Comparison of ENCODE assay signal across 15 cellular contexts in genomic region chr2:36489296-36489695, GRCh38.
DNase-seq lines count a peak whose midpoint lies in the region; ATAC-seq, FAIRE-seq and TF ChIP-seq lines count a peak whose summit lies in the region.
"Had no signal": no experiment of that assay in that cellular context is flagged by ENCODE, and none has a peak within 500 bp of the region (broad histone marks: within the 10 kb centered on the region; RNA-seq: fewer than 3 reads in every experiment).

No MANE protein-coding gene starts in this region.

- H3K9me3 ChIP-seq in Caco-2 (no peaks in the 10 kb centered on the region), fibroblast of lung (ENCODE audit: control insufficient read depth, insufficient read depth, low read depth, low read length) (no peaks in the 10 kb centered on the region), sigmoid colon (no peaks in the 10 kb centered on the region), pancreas (no peaks in the 10 kb centered on the region)

- H3K4me1 ChIP-seq in Caco-2 (peaks cover 100% of the 10 kb centered on the region), fibroblast of lung (ENCODE audit: control insufficient read depth, extremely low read depth, insufficient read depth, low read length) (peaks cover 56% of the 10 kb centered on the region), sigmoid colon (peaks cover 0 to 97% (median 83%) of the 10 kb centered on the region in 4 donors), pancreas (peaks cover under 1 to 20% (median 14%) of the 10 kb centered on the region in 3 donors)

- H3K27ac Mint-ChIP-seq in Caco-2 (ENCODE audit: unreplicated experiment): peak overlapping the region; percentile 91
- H3K27ac Mint-ChIP-seq: CD4-positive, alpha-beta memory T cell had no signal

- no peak for FAIRE-seq in pancreas (lab: Jason Lieb, UNC)
- FAIRE-seq: K562 had no signal

- intact Hi-C loops in Caco-2 (cut with micrococcal nuclease; ENCODE audit: unreplicated experiment): loop anchor here (1.0 kb wide), 1 partner anchor 212 kb away; no protein-coding TSS in a partner anchor
- intact Hi-C loops in sigmoid colon (cut with DNase I): no loop called here
- intact Hi-C loops in pancreas (cut with DNase I): no loop called here

- peak overlapping the region; percentile 33 for H3K4me2 ChIP-seq in fibroblast of lung (ENCODE audit: extremely low read depth, insufficient read depth, low read length)

- peaks cover 89% of the 10 kb centered on the region for H3K36me3 Mint-ChIP-seq in Caco-2 (ENCODE audit: insufficient read depth, unreplicated experiment)

- ATAC-seq in GM18858 (IDR thresholded peaks at IDR 0.05; ENCODE audit: unreplicated experiment) (no peak), pancreas (no peak), GM19467 (IDR thresholded peaks at IDR 0.05; ENCODE audit: unreplicated experiment) (no peak)
- ATAC-seq: K562 had no signal

- peaks cover 52% of the 10 kb centered on the region for H3K79me2 ChIP-seq in fibroblast of lung (ENCODE audit: control insufficient read depth, insufficient read depth, low read length)

- H3K27me3 Mint-ChIP-seq in Caco-2 (ENCODE audit: insufficient read depth, unreplicated experiment): no peaks in the 10 kb centered on the region
- H3K27me3 Mint-ChIP-seq: CD4-positive, alpha-beta memory T cell; central memory CD8-positive, alpha-beta T cell had no signal

- peak; percentile 70 to 78 for DNase-seq in Caco-2
- DNase-seq in RPMI7951 (ENCODE audit: low read depth): peak; percentile 79
- DNase-seq in fibroblast of lung (ENCODE audit: low read depth in 2 of 2): peak; percentile 65 to 83
- no peak for DNase-seq in sigmoid colon
- no peak for DNase-seq in HuH-7.5 (ENCODE audit: low spot score)
- no peak for DNase-seq in pancreas
- DNase-seq: activated T-cell treated with anti-CD3 and anti-CD28 coated beads, Interleukin-2, amount 50 U/mL, for 48 hours; CD4-positive, alpha-beta memory T cell; NCI-H2171; RPMI8226 had no signal

- 78 to 85% methylated on average over 5 of the region's 5 CpGs for WGBS in sigmoid colon, 2 donors
- 71 to 78% methylated on average over 5 of the region's 5 CpGs for WGBS in pancreas, 2 donors

- H3K36me3 ChIP-seq in Caco-2 (ENCODE audit: control insufficient read depth, insufficient read depth, low read length) (peaks cover 1% of the 10 kb centered on the region; the same call in 1 of the 2 replicates), fibroblast of lung (ENCODE audit: control insufficient read depth, insufficient read depth, low read length) (peaks cover 11% of the 10 kb centered on the region), sigmoid colon (no peaks in the 10 kb centered on the region), pancreas (no peaks in the 10 kb centered on the region)

- H3K4me1 Mint-ChIP-seq in Caco-2 (ENCODE audit: low read depth, unreplicated experiment): peaks cover 66% of the 10 kb centered on the region
- H3K4me1 Mint-ChIP-seq: CD4-positive, alpha-beta memory T cell; central memory CD8-positive, alpha-beta T cell had no signal

- H3K9me3 Mint-ChIP-seq in Caco-2 (ENCODE audit: unreplicated experiment): no peaks in the 10 kb centered on the region
- H3K9me3 Mint-ChIP-seq: CD4-positive, alpha-beta memory T cell; central memory CD8-positive, alpha-beta T cell had no signal

- TF ChIP-seq EP300 in sigmoid colon (IDR thresholded peaks at IDR 0.05): no peak

- H3K4me3 ChIP-seq in Caco-2 (ENCODE audit: low read depth, low read length): no peak overlapping the region
- H3K4me3 ChIP-seq in fibroblast of lung (replicated peaks in 1 of 4; ENCODE audit: control extremely low read depth in 1 of 4, insufficient read depth in 1 of 4, low read depth in 3 of 4, low read length in 4 of 4): no peak overlapping the region
- H3K4me3 ChIP-seq in sigmoid colon: no peak overlapping the region
- H3K4me3 ChIP-seq in pancreas: no peak overlapping the region
- H3K4me3 ChIP-seq: K562, skin epidermis had no signal

- no peak for TF ChIP-seq POLR2A in sigmoid colon (IDR thresholded peaks at IDR 0.05)

- H3K4me3 Mint-ChIP-seq in Caco-2 (ENCODE audit: unreplicated experiment): peak overlapping the region; percentile 36
- H3K4me3 Mint-ChIP-seq: CD4-positive, alpha-beta memory T cell; central memory CD8-positive, alpha-beta T cell had no signal

- no peak for TF ChIP-seq CTCF in Caco-2 (IDR thresholded peaks at IDR 0.05; ENCODE audit: insufficient read depth in 1 of 2, low read depth in 1 of 2, low read length in 1 of 2, severe bottlenecking in 1 of 2, unreplicated experiment in 1 of 2)
- no peak for TF ChIP-seq CTCF in fibroblast of lung (conservative IDR thresholded peaks at IDR 0.05 in 1 of 2, IDR thresholded peaks at IDR 0.05 in 1 of 2; ENCODE audit: low read depth in 1 of 2, low read length in 2 of 2)
- no peak for TF ChIP-seq CTCF in sigmoid colon (IDR thresholded peaks at IDR 0.05)
- no peak for TF ChIP-seq CTCF in pancreas (IDR thresholded peaks at IDR 0.05)

- CTCF ChIA-PET in Caco-2 (lab: Charles Lee): interaction anchor here (1.0 to 1.3 kb wide), 5 partner anchors 10 to 134 kb away, joined by 3 to 4 read pairs (median 3); no protein-coding TSS in a partner anchor

- H3K27ac ChIP-seq in fibroblast of lung (ENCODE audit: insufficient read depth, low read length) (peak overlapping the region; percentile 70), sigmoid colon (peak overlapping the region; percentile 17 to 87 (median 78)), pancreas (no peak overlapping the region)
- H3K27ac ChIP-seq: skin epidermis had no signal

- no peaks in the 10 kb centered on the region for H4K20me1 ChIP-seq in fibroblast of lung (ENCODE audit: control insufficient read depth, extremely low read depth, insufficient read depth, low read length)

- no peak overlapping the region for H3K9ac ChIP-seq in fibroblast of lung (ENCODE audit: insufficient read depth, low read length)

- no peaks in the 10 kb centered on the region for H3K27me3 ChIP-seq in Caco-2 (replicated peaks; ENCODE audit: control insufficient read depth, insufficient read depth, low read length)
- H3K27me3 ChIP-seq in fibroblast of lung (ENCODE audit: control insufficient read depth, insufficient read depth, low read length): no peaks in the 10 kb centered on the region
- H3K27me3 ChIP-seq in sigmoid colon: no peaks in the 10 kb centered on the region
- no peaks in the 10 kb centered on the region for H3K27me3 ChIP-seq in pancreas

- POLR2A ChIA-PET in Caco-2 (lab: Charles Lee): interaction anchor here (0.6 to 1.0 kb wide), 2 partner anchors 11 to 169 kb away, joined by 4 to 5 read pairs; no protein-coding TSS in a partner anchor

- H2AFZ ChIP-seq in fibroblast of lung (ENCODE audit: low read length): no peak overlapping the region

- BruUV-seq in Caco-2 (replicated peaks; lab: Mats Ljungman, UMichigan): no TSS peak

Comparison
In these comparisons a context has a peak if more than half of its experiments do, and no peak if none do; other contexts are left out.
1. DNase-seq: peak in Caco-2 (2 of 2), RPMI7951 (single experiment) and fibroblast of lung (2 of 2); none in sigmoid colon (single experiment), HuH-7.5 (single experiment) and pancreas (0 of 6).
2. H3K27ac ChIP-seq: peak in fibroblast of lung (single experiment) and sigmoid colon (4 of 4); none in pancreas (0 of 4).